Comparison of ENCODE assay signal across 23 cellular contexts in genomic region chr17:48740537-48740936, GRCh38. TPM values are rescaled to one million over a fixed set of nuclear protein-coding genes. Genes with fewer than 3 reads are reported as not detected.
"Had no signal": no experiment of that assay in that cellular context is flagged by ENCODE, and none has a peak within 500 bp of the region (broad histone marks: within the 10 kb centered on the region; RNA-seq: fewer than 3 reads in every experiment).

No MANE protein-coding gene starts in this region.

- H3K36me3 ChIP-seq: neural progenitor cell, pancreas, prostate gland, stomach, thoracic aorta, thyroid gland, tibial nerve, upper lobe of left lung, vagina had no signal

- DNase-seq: naive thymus-derived CD4-positive, alpha-beta T cell; natural killer cell; occipital lobe; pancreas; right cardiac atrium; stimulated activated CD4-positive, alpha-beta T cell treated with anti-CD3 and anti-CD28 coated beads, Interleukin-15, amount 100 ng/mL, for 24 hours; stimulated activated CD4-positive, alpha-beta T cell treated with anti-CD3 and anti-CD28 coated beads, Interleukin-2, amount 100 ng/mL, for 24 hours; stimulated activated CD4-positive, alpha-beta T cell treated with anti-CD3 and anti-CD28 coated beads, Interleukin-2, amount 100 ng/mL, for 48 hours; stimulated activated CD4-positive, alpha-beta T cell treated with anti-CD3 and anti-CD28 coated beads, Interleukin-4, amount 100 ng/mL, for 24 hours; stimulated activated naive B cell treated with anti-CD40 and anti-IgM and Interleukin-4, amounts not matched to agents 10 μg/mL and 1 μg/mL and 100 μg/mL, for 72 hours; stimulated activated naive CD4-positive, alpha-beta T cell treated with Interleukin-2 at 50 U/mL for 16 hours; stomach; thyroid gland; trophoblast cell; upper lobe of left lung had no signal

- H3K4me1 ChIP-seq: neural progenitor cell, pancreas, thyroid gland had no signal

- H3K9me3 ChIP-seq: pancreas, prostate gland, stomach, thoracic aorta, thyroid gland, tibial nerve, vagina had no signal

- FAIRE-seq: pancreas, urothelium cell line had no signal

- H3K4me3 ChIP-seq: neural progenitor cell, pancreas, prostate gland, skin epidermis, stomach, thoracic aorta, thyroid gland, tibial nerve, upper lobe of left lung, vagina had no signal

- H3K27ac ChIP-seq: neural progenitor cell, pancreas, skin epidermis, stomach, thoracic aorta, thyroid gland, tibial nerve, upper lobe of left lung, vagina had no signal

RNA-seq across cellular contexts. Expression of gene HOXB13, which starts 12.0 kb away (rescaled TPM):
- polyA plus RNA-seq: naive thymus-derived CD4-positive, alpha-beta T cell; neural cell; pancreas; right cardiac atrium had no signal

RNA-seq across cellular contexts. Expression of gene PRAC2, which starts 17.6 kb away (rescaled TPM):
- polyA plus RNA-seq: naive thymus-derived CD4-positive, alpha-beta T cell; neural cell; pancreas; right cardiac atrium; stomach had no signal

RNA-seq across cellular contexts. Expression of gene PRAC1, which starts 18.2 kb away (rescaled TPM):
- polyA plus RNA-seq: naive thymus-derived CD4-positive, alpha-beta T cell; neural cell; pancreas; right cardiac atrium; stomach had no signal
